ENCODE assay signal across 16 cellular contexts in the genomic region with DNA sequence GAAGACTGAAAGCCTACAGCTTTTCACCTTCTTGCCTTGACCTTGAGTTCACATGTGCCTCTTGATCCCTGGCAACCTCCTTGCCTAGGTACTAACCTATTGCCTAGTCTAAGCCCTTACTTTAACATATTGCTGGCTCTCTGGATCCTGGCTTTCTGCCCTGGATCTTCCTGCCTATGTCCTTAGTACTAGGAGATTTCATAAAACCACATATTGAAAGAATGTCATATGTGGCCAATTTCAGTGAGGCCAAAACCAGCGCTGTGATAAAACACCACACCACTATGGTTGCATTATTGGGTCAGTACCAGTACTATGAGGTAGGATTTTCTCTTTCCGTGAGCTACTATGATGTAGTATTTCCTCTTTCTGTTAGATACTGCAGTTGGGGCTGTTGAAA.
DNase-seq lines count a peak whose midpoint lies in the region; ATAC-seq and TF ChIP-seq lines count a peak whose summit lies in the region.
"Had no signal": no experiment of that assay in that cellular context is flagged by ENCODE, and none has a peak within 500 bp of the region (broad histone marks: within the 10 kb centered on the region; RNA-seq: fewer than 3 reads in every experiment).

No MANE protein-coding gene starts in this region.

- no peak overlapping the region for H3K4me3 ChIP-seq in cardiac fibroblast (replicated peaks in 1 of 2; ENCODE audit: low read depth in 2 of 2, low read length in 2 of 2)
- H3K4me3 ChIP-seq in fibroblast of the aortic adventitia (ENCODE audit: low read depth, low read length), result no peak overlapping the region
- no peak overlapping the region for H3K4me3 ChIP-seq in CD8-positive, alpha-beta memory T cell (ENCODE audit: low read length)
- H3K4me3 ChIP-seq in upper lobe of left lung, result no peak overlapping the region
- H3K4me3 ChIP-seq: GM12878 had no signal

- H3K9me3 Mint-ChIP-seq in CD8-positive, alpha-beta memory T cell, result no peaks in the 10 kb centered on the region
- H3K9me3 Mint-ChIP-seq: CD4-positive, alpha-beta T cell had no signal

- CTCF ChIA-PET in CD8-positive, alpha-beta memory T cell (lab: Charles Lee), result no interaction called here

- no peaks in the 10 kb centered on the region for H3K36me3 ChIP-seq in CD8-positive, alpha-beta memory T cell (ENCODE audit: insufficient read depth, low read length)
- H3K36me3 ChIP-seq in upper lobe of left lung, result no peaks in the 10 kb centered on the region
- H3K36me3 ChIP-seq: BE2C had no signal

- ATAC-seq in upper lobe of left lung (ENCODE audit: low FRiP score in 2 of 2) (no peak), HG02970 (IDR thresholded peaks at IDR 0.05; ENCODE audit: low FRiP score, unreplicated experiment) (no peak)
- ATAC-seq: GM12878 had no signal

- H3K9me3 ChIP-seq in CD8-positive, alpha-beta memory T cell (ENCODE audit: low read length), result no peaks in the 10 kb centered on the region
- H3K9me3 ChIP-seq in upper lobe of left lung, result no peaks in the 10 kb centered on the region
- H3K9me3 ChIP-seq: BE2C had no signal

- TF ChIP-seq CTCF in cardiac fibroblast (IDR thresholded peaks at IDR 0.05; ENCODE audit: low read depth, low read length), result no peak
- no peak for TF ChIP-seq CTCF in fibroblast of the aortic adventitia (IDR thresholded peaks at IDR 0.05; ENCODE audit: insufficient read depth, low read length)
- no peak for TF ChIP-seq CTCF in upper lobe of left lung (IDR thresholded peaks at IDR 0.05)

- WGBS in upper lobe of left lung, 2 donors, result 61 to 65% methylated on average over 2 of the region's 2 CpGs

- no peak overlapping the region for H3K27ac ChIP-seq in CD8-positive, alpha-beta memory T cell (ENCODE audit: low read depth, low read length)
- H3K27ac ChIP-seq in upper lobe of left lung, result peak overlapping the region in 1 of 4 donors; percentile 38

- H3K4me1 Mint-ChIP-seq in CD8-positive, alpha-beta memory T cell, result peaks cover 2 to 24% (median 17%) of the 10 kb centered on the region in 3 donors

- POLR2A ChIA-PET in CD8-positive, alpha-beta memory T cell (lab: Charles Lee), result no interaction called here

- TF ChIP-seq EP300 in upper lobe of left lung (IDR thresholded peaks at IDR 0.05), result no peak

- no peaks in the 10 kb centered on the region for H3K36me3 Mint-ChIP-seq in CD8-positive, alpha-beta memory T cell

- DNase-seq in EL, result peak; percentile 1
- DNase-seq in M059J (ENCODE audit: low read depth), result peak; percentile 23
- peak; percentile 46 to 76 for DNase-seq in cardiac fibroblast (ENCODE audit: low read depth in 2 of 2)
- peak; percentile 76 for DNase-seq in fibroblast of the aortic adventitia (ENCODE audit: low read depth)
- no peak for DNase-seq in CD8-positive, alpha-beta memory T cell
- no peak for DNase-seq in upper lobe of left lung
- DNase-seq: BE2C; Calu3; CD4-positive, alpha-beta T cell; DMS53; NCI-H1436; NCI-H2029 treated with DMSO at 0.1 percent for 48 hours; NCI-H510A treated with DMSO at 0.1 percent for 48 hours; NCI-H82 had no signal

- peaks cover 8% of the 10 kb centered on the region for H3K4me1 ChIP-seq in CD8-positive, alpha-beta memory T cell (ENCODE audit: insufficient read depth, low read length)
- H3K4me1 ChIP-seq in upper lobe of left lung, result peaks cover 0 to 32% (median 10%) of the 10 kb centered on the region in 4 donors
- H3K4me1 ChIP-seq: BE2C had no signal

- no peak overlapping the region for H3K4me3 Mint-ChIP-seq in CD8-positive, alpha-beta memory T cell
- H3K4me3 Mint-ChIP-seq: CD4-positive, alpha-beta T cell had no signal

- no peaks in the 10 kb centered on the region for H3K27me3 ChIP-seq in CD8-positive, alpha-beta memory T cell (ENCODE audit: insufficient read depth, low read length, poor library complexity, severe bottlenecking)
- no peaks in the 10 kb centered on the region for H3K27me3 ChIP-seq in upper lobe of left lung
- H3K27me3 ChIP-seq: BE2C had no signal

- H3K27me3 Mint-ChIP-seq in CD8-positive, alpha-beta memory T cell, result peaks cover 3 to 6% of the 10 kb centered on the region in 2 donors
- H3K27me3 Mint-ChIP-seq: CD4-positive, alpha-beta T cell had no signal

- TF ChIP-seq POLR2A in upper lobe of left lung (IDR thresholded peaks at IDR 0.05), result no peak

- H3K27ac Mint-ChIP-seq in CD8-positive, alpha-beta memory T cell, result no peak overlapping the region
- H3K27ac Mint-ChIP-seq: CD4-positive, alpha-beta T cell had no signal

Comparison
In these comparisons a context has a peak if more than half of its experiments do, and no peak if none do; other contexts are left out.
1. DNase-seq: peak in EL (single experiment), M059J (single experiment), cardiac fibroblast (2 of 2) and fibroblast of the aortic adventitia (single experiment); none in CD8-positive, alpha-beta memory T cell (0 of 5) and upper lobe of left lung (0 of 2).